Comparison of ENCODE assay signal across 1 cellular context in the genomic region with DNA sequence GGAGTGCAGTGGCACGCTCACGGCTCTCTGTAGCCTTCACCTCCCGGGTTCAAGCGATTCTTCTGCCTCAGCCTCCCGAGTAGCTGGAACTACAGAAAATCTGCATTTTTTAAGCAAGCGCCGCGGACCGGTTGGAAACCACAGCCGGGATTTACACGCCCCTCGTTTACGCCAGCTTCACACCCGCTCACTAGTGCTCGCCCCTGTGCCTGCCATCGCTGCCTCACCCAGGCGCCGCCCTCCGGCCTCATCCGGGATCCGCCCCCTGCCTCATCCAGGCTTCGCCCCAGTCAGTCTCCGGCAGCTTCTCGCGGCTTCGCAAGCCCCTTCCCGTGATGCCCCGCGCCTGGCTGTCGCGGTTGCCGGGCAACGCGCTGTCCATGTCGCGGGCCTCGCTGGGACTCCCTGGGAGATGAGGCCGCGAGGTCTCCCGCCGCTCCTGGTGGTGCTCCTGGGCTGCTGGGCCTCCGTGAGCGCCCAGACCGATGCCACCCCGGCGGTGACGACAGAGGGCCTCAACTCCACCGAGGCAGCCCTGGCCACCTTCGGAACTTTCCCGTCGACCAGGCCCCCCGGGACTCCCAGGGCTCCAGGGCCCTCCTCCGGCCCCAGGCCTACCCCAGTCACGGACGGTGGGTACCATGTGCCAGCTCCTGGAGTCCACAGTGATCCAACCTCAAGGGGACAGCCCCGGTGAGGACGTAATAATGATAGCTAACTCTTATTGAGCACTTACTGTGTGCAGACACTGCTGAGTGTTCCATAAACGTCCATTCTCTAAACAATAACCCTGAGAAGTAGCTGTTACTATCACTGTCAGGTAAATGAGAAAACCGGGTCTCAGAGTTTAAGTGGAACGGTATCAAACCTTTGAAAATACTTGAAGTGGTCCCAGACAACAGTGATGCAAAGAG.
TF ChIP-seq lines count a peak whose summit lies in the region.

A gene (plus strand): TSS at position 359 of the 914 bp plus-strand sequence. CDS start 54 bp downstream, at position 413.

TF ChIP-seq in HepG2, 621 proteins besides CTCF, POLR2A, EP300 and RAD21 (continued from another document and continues in another):
- TF ChIP-seq, protein P1, sequence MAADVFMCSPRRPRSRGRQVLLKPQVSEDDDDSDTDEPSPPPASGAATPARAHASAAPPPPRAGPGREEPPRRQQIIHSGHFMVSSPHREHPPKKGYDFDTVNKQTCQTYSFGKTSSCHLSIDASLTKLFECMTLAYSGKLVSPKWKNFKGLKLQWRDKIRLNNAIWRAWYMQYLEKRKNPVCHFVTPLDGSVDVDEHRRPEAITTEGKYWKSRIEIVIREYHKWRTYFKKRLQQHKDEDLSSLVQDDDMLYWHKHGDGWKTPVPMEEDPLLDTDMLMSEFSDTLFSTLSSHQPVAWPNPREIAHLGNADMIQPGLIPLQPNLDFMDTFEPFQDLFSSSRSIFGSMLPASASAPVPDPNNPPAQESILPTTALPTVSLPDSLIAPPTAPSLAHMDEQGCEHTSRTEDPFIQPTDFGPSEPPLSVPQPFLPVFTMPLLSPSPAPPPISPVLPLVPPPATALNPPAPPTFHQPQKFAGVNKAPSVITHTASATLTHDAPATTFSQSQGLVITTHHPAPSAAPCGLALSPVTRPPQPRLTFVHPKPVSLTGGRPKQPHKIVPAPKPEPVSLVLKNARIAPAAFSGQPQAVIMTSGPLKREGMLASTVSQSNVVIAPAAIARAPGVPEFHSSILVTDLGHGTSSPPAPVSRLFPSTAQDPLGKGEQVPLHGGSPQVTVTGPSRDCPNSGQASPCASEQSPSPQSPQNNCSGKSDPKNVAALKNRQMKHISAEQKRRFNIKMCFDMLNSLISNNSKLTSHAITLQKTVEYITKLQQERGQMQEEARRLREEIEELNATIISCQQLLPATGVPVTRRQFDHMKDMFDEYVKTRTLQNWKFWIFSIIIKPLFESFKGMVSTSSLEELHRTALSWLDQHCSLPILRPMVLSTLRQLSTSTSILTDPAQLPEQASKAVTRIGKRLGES (CRISPR knock-in tag; IDR thresholded peaks at IDR 0.05; ENCODE audit: borderline replicate concordance), result no peak
- TF ChIP-seq ZNF430 (CRISPR knock-in tag; IDR thresholded peaks at IDR 0.05) (peak; percentile 48; the same call in 1 of the 2 replicates), ZNF33B (CRISPR knock-in tag; IDR thresholded peaks at IDR 0.05) (0 out of 2 replicates have a peak, but pooled peaks have one; percentile 86), GABPB1 (CRISPR knock-in tag; IDR thresholded peaks at IDR 0.05) (peak; percentile 81; the same call in 1 of the 2 replicates), RBM22 (optimal IDR thresholded peaks at IDR 0.05; ENCODE audit: low read length) (no peak), FOXP1 (IDR thresholded peaks at IDR 0.05) (no peak), FOXP1 (CRISPR knock-in tag; IDR thresholded peaks at IDR 0.05) (no peak), ASH2L (IDR thresholded peaks at IDR 0.05; ENCODE audit: insufficient read length, low read depth, low read length) (peak; percentile 22), ZNF335 (CRISPR knock-in tag; IDR thresholded peaks at IDR 0.05) (peak; percentile 55; the same call in 1 of the 2 replicates), ZNF556 (CRISPR knock-in tag; IDR thresholded peaks at IDR 0.05; ENCODE audit: borderline replicate concordance) (no peak; the same call in 1 of the 2 replicates), SIX1 (CRISPR knock-in tag; IDR thresholded peaks at IDR 0.05; ENCODE audit: borderline replicate concordance) (no peak), ZNF746 (CRISPR knock-in tag; IDR thresholded peaks at IDR 0.05) (no peak), SCMH1 (CRISPR knock-in tag; IDR thresholded peaks at IDR 0.05; ENCODE audit: borderline replicate concordance) (no peak), KDM4B (CRISPR knock-in tag; IDR thresholded peaks at IDR 0.05) (0 out of 2 replicates have a peak, but pooled peaks have one; percentile 22), HNRNPUL1 (IDR thresholded peaks at IDR 0.05; ENCODE audit: low read depth, low read length) (no peak), ZNF605 (CRISPR knock-in tag; IDR thresholded peaks at IDR 0.05) (peak; percentile 60), FOXC1 (CRISPR knock-in tag; IDR thresholded peaks at IDR 0.05; ENCODE audit: borderline replicate concordance) (peak; percentile 89; the same call in 1 of the 2 replicates), HNRNPLL (IDR thresholded peaks at IDR 0.05; ENCODE audit: low read depth, low read length, poor library complexity, severe bottlenecking) (peak; percentile 57)
- TF ChIP-seq, protein P2, sequence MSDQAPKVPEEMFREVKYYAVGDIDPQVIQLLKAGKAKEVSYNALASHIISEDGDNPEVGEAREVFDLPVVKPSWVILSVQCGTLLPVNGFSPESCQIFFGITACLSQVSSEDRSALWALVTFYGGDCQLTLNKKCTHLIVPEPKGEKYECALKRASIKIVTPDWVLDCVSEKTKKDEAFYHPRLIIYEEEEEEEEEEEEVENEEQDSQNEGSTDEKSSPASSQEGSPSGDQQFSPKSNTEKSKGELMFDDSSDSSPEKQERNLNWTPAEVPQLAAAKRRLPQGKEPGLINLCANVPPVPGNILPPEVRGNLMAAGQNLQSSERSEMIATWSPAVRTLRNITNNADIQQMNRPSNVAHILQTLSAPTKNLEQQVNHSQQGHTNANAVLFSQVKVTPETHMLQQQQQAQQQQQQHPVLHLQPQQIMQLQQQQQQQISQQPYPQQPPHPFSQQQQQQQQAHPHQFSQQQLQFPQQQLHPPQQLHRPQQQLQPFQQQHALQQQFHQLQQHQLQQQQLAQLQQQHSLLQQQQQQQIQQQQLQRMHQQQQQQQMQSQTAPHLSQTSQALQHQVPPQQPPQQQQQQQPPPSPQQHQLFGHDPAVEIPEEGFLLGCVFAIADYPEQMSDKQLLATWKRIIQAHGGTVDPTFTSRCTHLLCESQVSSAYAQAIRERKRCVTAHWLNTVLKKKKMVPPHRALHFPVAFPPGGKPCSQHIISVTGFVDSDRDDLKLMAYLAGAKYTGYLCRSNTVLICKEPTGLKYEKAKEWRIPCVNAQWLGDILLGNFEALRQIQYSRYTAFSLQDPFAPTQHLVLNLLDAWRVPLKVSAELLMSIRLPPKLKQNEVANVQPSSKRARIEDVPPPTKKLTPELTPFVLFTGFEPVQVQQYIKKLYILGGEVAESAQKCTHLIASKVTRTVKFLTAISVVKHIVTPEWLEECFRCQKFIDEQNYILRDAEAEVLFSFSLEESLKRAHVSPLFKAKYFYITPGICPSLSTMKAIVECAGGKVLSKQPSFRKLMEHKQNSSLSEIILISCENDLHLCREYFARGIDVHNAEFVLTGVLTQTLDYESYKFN (CRISPR knock-in tag; conservative IDR thresholded peaks at IDR 0.05), result peak; percentile 32; the same call in 1 of the 2 replicates
- TF ChIP-seq, protein P3, sequence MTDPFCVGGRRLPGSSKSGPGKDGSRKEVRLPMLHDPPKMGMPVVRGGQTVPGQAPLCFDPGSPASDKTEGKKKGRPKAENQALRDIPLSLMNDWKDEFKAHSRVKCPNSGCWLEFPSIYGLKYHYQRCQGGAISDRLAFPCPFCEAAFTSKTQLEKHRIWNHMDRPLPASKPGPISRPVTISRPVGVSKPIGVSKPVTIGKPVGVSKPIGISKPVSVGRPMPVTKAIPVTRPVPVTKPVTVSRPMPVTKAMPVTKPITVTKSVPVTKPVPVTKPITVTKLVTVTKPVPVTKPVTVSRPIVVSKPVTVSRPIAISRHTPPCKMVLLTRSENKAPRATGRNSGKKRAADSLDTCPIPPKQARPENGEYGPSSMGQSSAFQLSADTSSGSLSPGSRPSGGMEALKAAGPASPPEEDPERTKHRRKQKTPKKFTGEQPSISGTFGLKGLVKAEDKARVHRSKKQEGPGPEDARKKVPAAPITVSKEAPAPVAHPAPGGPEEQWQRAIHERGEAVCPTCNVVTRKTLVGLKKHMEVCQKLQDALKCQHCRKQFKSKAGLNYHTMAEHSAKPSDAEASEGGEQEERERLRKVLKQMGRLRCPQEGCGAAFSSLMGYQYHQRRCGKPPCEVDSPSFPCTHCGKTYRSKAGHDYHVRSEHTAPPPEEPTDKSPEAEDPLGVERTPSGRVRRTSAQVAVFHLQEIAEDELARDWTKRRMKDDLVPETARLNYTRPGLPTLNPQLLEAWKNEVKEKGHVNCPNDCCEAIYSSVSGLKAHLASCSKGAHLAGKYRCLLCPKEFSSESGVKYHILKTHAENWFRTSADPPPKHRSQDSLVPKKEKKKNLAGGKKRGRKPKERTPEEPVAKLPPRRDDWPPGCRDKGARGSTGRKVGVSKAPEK (CRISPR knock-in tag; IDR thresholded peaks at IDR 0.05; ENCODE audit: borderline replicate concordance), result 0 out of 2 replicates have a peak, but pooled peaks have one; percentile 67
- TF ChIP-seq, protein P4, sequence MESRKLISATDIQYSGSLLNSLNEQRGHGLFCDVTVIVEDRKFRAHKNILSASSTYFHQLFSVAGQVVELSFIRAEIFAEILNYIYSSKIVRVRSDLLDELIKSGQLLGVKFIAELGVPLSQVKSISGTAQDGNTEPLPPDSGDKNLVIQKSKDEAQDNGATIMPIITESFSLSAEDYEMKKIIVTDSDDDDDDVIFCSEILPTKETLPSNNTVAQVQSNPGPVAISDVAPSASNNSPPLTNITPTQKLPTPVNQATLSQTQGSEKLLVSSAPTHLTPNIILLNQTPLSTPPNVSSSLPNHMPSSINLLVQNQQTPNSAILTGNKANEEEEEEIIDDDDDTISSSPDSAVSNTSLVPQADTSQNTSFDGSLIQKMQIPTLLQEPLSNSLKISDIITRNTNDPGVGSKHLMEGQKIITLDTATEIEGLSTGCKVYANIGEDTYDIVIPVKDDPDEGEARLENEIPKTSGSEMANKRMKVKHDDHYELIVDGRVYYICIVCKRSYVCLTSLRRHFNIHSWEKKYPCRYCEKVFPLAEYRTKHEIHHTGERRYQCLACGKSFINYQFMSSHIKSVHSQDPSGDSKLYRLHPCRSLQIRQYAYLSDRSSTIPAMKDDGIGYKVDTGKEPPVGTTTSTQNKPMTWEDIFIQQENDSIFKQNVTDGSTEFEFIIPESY (CRISPR knock-in tag; IDR thresholded peaks at IDR 0.05), result no peak
- TF ChIP-seq, protein P5, sequence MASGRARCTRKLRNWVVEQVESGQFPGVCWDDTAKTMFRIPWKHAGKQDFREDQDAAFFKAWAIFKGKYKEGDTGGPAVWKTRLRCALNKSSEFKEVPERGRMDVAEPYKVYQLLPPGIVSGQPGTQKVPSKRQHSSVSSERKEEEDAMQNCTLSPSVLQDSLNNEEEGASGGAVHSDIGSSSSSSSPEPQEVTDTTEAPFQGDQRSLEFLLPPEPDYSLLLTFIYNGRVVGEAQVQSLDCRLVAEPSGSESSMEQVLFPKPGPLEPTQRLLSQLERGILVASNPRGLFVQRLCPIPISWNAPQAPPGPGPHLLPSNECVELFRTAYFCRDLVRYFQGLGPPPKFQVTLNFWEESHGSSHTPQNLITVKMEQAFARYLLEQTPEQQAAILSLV (CRISPR knock-in tag; IDR thresholded peaks at IDR 0.05; ENCODE audit: borderline replicate concordance), result peak; percentile 87; the same call in 1 of the 2 replicates
- TF ChIP-seq, protein P6, sequence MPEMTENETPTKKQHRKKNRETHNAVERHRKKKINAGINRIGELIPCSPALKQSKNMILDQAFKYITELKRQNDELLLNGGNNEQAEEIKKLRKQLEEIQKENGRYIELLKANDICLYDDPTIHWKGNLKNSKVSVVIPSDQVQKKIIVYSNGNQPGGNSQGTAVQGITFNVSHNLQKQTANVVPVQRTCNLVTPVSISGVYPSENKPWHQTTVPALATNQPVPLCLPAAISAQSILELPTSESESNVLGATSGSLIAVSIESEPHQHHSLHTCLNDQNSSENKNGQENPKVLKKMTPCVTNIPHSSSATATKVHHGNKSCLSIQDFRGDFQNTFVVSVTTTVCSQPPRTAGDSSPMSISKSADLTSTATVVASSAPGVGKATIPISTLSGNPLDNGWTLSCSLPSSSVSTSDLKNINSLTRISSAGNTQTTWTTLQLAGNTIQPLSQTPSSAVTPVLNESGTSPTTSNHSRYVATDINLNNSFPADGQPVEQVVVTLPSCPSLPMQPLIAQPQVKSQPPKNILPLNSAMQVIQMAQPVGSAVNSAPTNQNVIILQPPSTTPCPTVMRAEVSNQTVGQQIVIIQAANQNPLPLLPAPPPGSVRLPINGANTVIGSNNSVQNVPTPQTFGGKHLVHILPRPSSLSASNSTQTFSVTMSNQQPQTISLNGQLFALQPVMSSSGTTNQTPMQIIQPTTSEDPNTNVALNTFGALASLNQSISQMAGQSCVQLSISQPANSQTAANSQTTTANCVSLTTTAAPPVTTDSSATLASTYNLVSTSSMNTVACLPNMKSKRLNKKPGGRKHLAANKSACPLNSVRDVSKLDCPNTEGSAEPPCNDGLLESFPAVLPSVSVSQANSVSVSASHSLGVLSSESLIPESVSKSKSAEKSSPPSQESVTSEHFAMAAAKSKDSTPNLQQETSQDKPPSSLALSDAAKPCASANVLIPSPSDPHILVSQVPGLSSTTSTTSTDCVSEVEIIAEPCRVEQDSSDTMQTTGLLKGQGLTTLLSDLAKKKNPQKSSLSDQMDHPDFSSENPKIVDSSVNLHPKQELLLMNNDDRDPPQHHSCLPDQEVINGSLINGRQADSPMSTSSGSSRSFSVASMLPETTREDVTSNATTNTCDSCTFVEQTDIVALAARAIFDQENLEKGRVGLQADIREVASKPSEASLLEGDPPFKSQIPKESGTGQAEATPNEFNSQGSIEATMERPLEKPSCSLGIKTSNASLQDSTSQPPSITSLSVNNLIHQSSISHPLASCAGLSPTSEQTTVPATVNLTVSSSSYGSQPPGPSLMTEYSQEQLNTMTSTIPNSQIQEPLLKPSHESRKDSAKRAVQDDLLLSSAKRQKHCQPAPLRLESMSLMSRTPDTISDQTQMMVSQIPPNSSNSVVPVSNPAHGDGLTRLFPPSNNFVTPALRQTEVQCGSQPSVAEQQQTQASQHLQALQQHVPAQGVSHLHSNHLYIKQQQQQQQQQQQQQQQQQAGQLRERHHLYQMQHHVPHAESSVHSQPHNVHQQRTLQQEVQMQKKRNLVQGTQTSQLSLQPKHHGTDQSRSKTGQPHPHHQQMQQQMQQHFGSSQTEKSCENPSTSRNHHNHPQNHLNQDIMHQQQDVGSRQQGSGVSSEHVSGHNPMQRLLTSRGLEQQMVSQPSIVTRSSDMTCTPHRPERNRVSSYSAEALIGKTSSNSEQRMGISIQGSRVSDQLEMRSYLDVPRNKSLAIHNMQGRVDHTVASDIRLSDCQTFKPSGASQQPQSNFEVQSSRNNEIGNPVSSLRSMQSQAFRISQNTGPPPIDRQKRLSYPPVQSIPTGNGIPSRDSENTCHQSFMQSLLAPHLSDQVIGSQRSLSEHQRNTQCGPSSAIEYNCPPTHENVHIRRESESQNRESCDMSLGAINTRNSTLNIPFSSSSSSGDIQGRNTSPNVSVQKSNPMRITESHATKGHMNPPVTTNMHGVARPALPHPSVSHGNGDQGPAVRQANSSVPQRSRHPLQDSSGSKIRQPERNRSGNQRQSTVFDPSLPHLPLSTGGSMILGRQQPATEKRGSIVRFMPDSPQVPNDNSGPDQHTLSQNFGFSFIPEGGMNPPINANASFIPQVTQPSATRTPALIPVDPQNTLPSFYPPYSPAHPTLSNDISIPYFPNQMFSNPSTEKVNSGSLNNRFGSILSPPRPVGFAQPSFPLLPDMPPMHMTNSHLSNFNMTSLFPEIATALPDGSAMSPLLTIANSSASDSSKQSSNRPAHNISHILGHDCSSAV (CRISPR knock-in tag; IDR thresholded peaks at IDR 0.05; ENCODE audit: borderline replicate concordance), result no peak
- TF ChIP-seq, protein P7, sequence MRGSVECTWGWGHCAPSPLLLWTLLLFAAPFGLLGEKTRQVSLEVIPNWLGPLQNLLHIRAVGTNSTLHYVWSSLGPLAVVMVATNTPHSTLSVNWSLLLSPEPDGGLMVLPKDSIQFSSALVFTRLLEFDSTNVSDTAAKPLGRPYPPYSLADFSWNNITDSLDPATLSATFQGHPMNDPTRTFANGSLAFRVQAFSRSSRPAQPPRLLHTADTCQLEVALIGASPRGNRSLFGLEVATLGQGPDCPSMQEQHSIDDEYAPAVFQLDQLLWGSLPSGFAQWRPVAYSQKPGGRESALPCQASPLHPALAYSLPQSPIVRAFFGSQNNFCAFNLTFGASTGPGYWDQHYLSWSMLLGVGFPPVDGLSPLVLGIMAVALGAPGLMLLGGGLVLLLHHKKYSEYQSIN (CRISPR knock-in tag; IDR thresholded peaks at IDR 0.05; ENCODE audit: borderline replicate concordance), result no peak
